ENCODE assay signal across 12 cellular contexts in the genomic region with DNA sequence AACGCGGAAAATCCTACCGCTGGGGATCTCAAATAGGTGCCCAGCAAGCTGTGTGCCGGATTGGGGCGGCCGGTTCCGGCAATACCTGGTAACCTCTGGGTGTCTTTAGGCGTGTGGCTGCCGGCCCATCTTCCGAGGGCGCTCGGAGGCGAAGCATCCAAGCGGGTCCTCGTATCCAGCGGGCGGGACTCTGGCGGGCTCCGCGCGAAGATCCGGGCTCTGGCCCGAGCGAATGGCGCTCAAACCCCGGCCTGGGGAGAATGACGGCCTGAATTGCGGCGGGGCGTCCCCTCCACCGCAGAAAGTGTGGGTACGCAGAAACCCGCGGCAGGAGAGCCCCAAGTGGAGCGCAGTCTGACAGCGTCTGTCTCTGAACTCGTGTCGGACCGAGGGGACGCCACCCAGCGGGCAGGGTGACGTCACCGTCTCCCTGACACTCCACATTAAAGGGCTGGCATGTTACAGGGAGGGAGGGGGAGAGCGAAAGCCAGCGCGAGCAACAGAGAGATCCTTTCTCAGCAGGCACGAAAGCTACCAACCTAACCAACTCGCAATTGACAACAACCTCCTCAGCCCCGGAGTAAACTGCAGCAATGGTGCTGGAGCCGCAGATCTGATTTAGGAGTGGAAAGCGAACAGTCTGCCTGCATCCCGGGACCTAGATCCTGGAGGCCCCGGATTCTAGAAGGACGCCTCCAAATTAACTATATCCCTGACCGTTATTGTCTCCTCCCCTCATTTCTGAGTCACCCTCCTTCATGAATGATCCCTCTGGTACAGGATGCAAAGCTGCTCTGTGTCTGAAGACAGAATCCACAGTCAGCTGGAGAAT. TPM values are rescaled to one million over a fixed set of nuclear protein-coding genes. Genes with fewer than 3 reads are reported as not detected.
DNase-seq lines count a peak whose midpoint lies in the region; ATAC-seq and TF ChIP-seq lines count a peak whose summit lies in the region.
"Had no signal": no experiment of that assay in that cellular context is flagged by ENCODE, and none has a peak within 500 bp of the region (broad histone marks: within the 10 kb centered on the region; RNA-seq: fewer than 3 reads in every experiment).

Gene SKOR2 (minus strand): TSS at position 372 of the 832 bp plus-strand sequence. CDS start 2,477 bp downstream, outside the sequence.

- H3K4me1 ChIP-seq in esophagus muscularis mucosa (peaks cover 3 to 37% (median 21%) of the 10 kb centered on the region in 4 donors), GM23248 (ENCODE audit: insufficient read depth) (no peaks in the 10 kb centered on the region)

- H3K9me3 ChIP-seq in esophagus muscularis mucosa: no peaks in the 10 kb centered on the region
- no peaks in the 10 kb centered on the region for H3K9me3 ChIP-seq in GM23248 (ENCODE audit: low read depth)

- intact Hi-C loops in sciatic nerve (cut with DNase I) (no loop called here), esophagus muscularis mucosa (cut with DNase I) (no loop called here)

- H3K9me2 ChIP-seq in GM23248 (ENCODE audit: insufficient read depth): no peaks in the 10 kb centered on the region

- H3K4me3 ChIP-seq in iPS-11a (ENCODE audit: low read depth, low read length): peak within 1 kb of the TSS; percentile 10
- peak within 1 kb of the TSS in 2 of 4 donors; percentile 14 to 22 for H3K4me3 ChIP-seq in esophagus muscularis mucosa
- H3K4me3 ChIP-seq in GM23248: no peak within 1 kb of the TSS

- no peak for ATAC-seq in sciatic nerve
- ATAC-seq: naive thymus-derived CD8-positive, alpha-beta T cell had no signal

- WGBS in esophagus muscularis mucosa: 2% methylated on average over 26 of the region's 55 CpGs
- WGBS in GM23248 (ENCODE audit: low coverage in 1 of 2, low lambda C conversion rate in 2 of 2, missing lambda C conversion rate in 2 of 2), 2 experiments: 5 to 7% methylated on average over 54 to 55 of the region's 55 CpGs

- no peak for TF ChIP-seq POLR2A in esophagus muscularis mucosa (IDR thresholded peaks at IDR 0.05; ENCODE audit: low read depth)

- no peak within 1 kb of the TSS for H3K9ac ChIP-seq in GM23248

- no peaks in the 10 kb centered on the region for H3F3A ChIP-seq in GM23248 (ENCODE audit: insufficient read depth)

- no peaks in the 10 kb centered on the region for H3K36me3 ChIP-seq in esophagus muscularis mucosa
- H3K36me3 ChIP-seq in GM23248 (ENCODE audit: low read depth): no peaks in the 10 kb centered on the region

- TF ChIP-seq CTCF in type B pancreatic cell (conservative IDR thresholded peaks at IDR 0.05): no peak
- TF ChIP-seq CTCF in esophagus muscularis mucosa (IDR thresholded peaks at IDR 0.05): no peak

- H3K27ac ChIP-seq in esophagus muscularis mucosa (replicated peaks in 1 of 4) (no peak within 1 kb of the TSS), GM23248 (no peak within 1 kb of the TSS)

- no peak for DNase-seq in activated naive CD8-positive, alpha-beta T cell treated with anti-CD3 and anti-CD28 coated beads for 36 hours
- peak; percentile 48 for DNase-seq in NCI-H345 (lab: John Stamatoyannopoulos, UW)
- DNase-seq in type B pancreatic cell (ENCODE audit: extremely low spot score, unreplicated experiment): no peak
- no peak for DNase-seq in sciatic nerve (ENCODE audit: low spot score)
- DNase-seq in esophagus muscularis mucosa (ENCODE audit: extremely low spot score): no peak
- DNase-seq in GM23248: no peak
- DNase-seq: CD4-positive, CD25-positive, alpha-beta regulatory T cell; kidney glomerular epithelial cell; naive thymus-derived CD8-positive, alpha-beta T cell; NCI-H187 treated with DMSO at 0.1 percent for 48 hours had no signal

- no peak within 1 kb of the TSS for H3K4me3 Mint-ChIP-seq in activated naive CD8-positive, alpha-beta T cell
- no peak within 1 kb of the TSS for H3K4me3 Mint-ChIP-seq in activated naive CD8-positive, alpha-beta T cell treated with anti-CD3 and anti-CD28 coated beads for 36 hours
- peak within 1 kb of the TSS; percentile 49 for H3K4me3 Mint-ChIP-seq in type B pancreatic cell
- H3K4me3 Mint-ChIP-seq: CD4-positive, CD25-positive, alpha-beta regulatory T cell had no signal

- H3K79me2 ChIP-seq in GM23248 (ENCODE audit: insufficient read depth): no peaks in the 10 kb centered on the region

- no peaks in the 10 kb centered on the region for H4K20me1 ChIP-seq in GM23248 (ENCODE audit: insufficient read depth)

- no peak for TF ChIP-seq EP300 in esophagus muscularis mucosa (IDR thresholded peaks at IDR 0.05)

- peaks cover 4% of the 10 kb centered on the region for H3K4me1 Mint-ChIP-seq in activated naive CD8-positive, alpha-beta T cell (ENCODE audit: low read depth)
- H3K4me1 Mint-ChIP-seq in activated naive CD8-positive, alpha-beta T cell treated with anti-CD3 and anti-CD28 coated beads for 36 hours: peaks cover 14% of the 10 kb centered on the region
- H3K4me1 Mint-ChIP-seq in type B pancreatic cell (ENCODE audit: unreplicated experiment): no peaks in the 10 kb centered on the region

- no peak within 1 kb of the TSS for H2AFZ ChIP-seq in GM23248

- peaks cover 54% of the 10 kb centered on the region for H3K27me3 Mint-ChIP-seq in activated naive CD8-positive, alpha-beta T cell
- H3K27me3 Mint-ChIP-seq in activated naive CD8-positive, alpha-beta T cell treated with anti-CD3 and anti-CD28 coated beads for 36 hours: peaks cover 88% of the 10 kb centered on the region
- peaks cover 82% of the 10 kb centered on the region for H3K27me3 Mint-ChIP-seq in type B pancreatic cell

- H3K9me3 Mint-ChIP-seq in activated naive CD8-positive, alpha-beta T cell (ENCODE audit: low read depth): no peaks in the 10 kb centered on the region
- peaks cover 7% of the 10 kb centered on the region for H3K9me3 Mint-ChIP-seq in activated naive CD8-positive, alpha-beta T cell treated with anti-CD3 and anti-CD28 coated beads for 36 hours
- H3K9me3 Mint-ChIP-seq in type B pancreatic cell: no peaks in the 10 kb centered on the region

- peak within 1 kb of the TSS; percentile 22 for H3K27ac Mint-ChIP-seq in activated naive CD8-positive, alpha-beta T cell
- no peak within 1 kb of the TSS for H3K27ac Mint-ChIP-seq in activated naive CD8-positive, alpha-beta T cell treated with anti-CD3 and anti-CD28 coated beads for 36 hours
- no peak within 1 kb of the TSS for H3K27ac Mint-ChIP-seq in type B pancreatic cell
- H3K27ac Mint-ChIP-seq: naive thymus-derived CD8-positive, alpha-beta T cell had no signal

- in situ Hi-C loops in GM23248 (cut with MboI): no loop called here

- H3K27me3 ChIP-seq in esophagus muscularis mucosa: peaks cover 0 to 100% (median 68%) of the 10 kb centered on the region in 4 donors
- peaks cover 63% of the 10 kb centered on the region for H3K27me3 ChIP-seq in GM23248 (replicated peaks; ENCODE audit: insufficient read depth)

- H3K36me3 Mint-ChIP-seq in activated naive CD8-positive, alpha-beta T cell: no peaks in the 10 kb centered on the region
- H3K36me3 Mint-ChIP-seq in activated naive CD8-positive, alpha-beta T cell treated with anti-CD3 and anti-CD28 coated beads for 36 hours: peaks cover 9% of the 10 kb centered on the region
- H3K36me3 Mint-ChIP-seq in type B pancreatic cell: no peaks in the 10 kb centered on the region
- H3K36me3 Mint-ChIP-seq: CD4-positive, CD25-positive, alpha-beta regulatory T cell had no signal

- H3K4me2 ChIP-seq in GM23248 (ENCODE audit: unreplicated experiment): no peak within 1 kb of the TSS

RNA-seq across cellular contexts. Expression of gene SKOR2, which starts in this region (rescaled TPM):
- not detected for total RNA-seq in activated naive CD8-positive, alpha-beta T cell treated with anti-CD3 and anti-CD28 coated beads for 36 hours
- total RNA-seq in type B pancreatic cell (ENCODE audit: low replicate concordance) (0.81 and 0.87 TPM in 2 replicates), sciatic nerve (not detected), esophagus muscularis mucosa (not detected)
- total RNA-seq in GM23248 (2014; rRNA removed; shearing (Covaris generic)): not detected in 2 replicates
- not detected in 2 replicates for polyA plus RNA-seq in GM23248 (2016; fragmentation: Nextera tagmentation; extraction: Ambion mirVana)
- total RNA-seq: CD4-positive, CD25-positive, alpha-beta regulatory T cell; naive thymus-derived CD8-positive, alpha-beta T cell had no signal
- polyA plus RNA-seq: CD4-positive, CD25-positive, alpha-beta regulatory T cell; naive thymus-derived CD8-positive, alpha-beta T cell had no signal
